11 cellular contexts compared by ENCODE assay signal in genomic region chr12:10021342-10021741, GRCh38. TPM values are rescaled to one million over a fixed set of nuclear protein-coding genes. Genes with fewer than 3 reads are reported as not detected.
"Had no signal": no experiment of that assay in that cellular context is flagged by ENCODE, and none has a peak within 500 bp of the region (broad histone marks: within the 10 kb centered on the region; RNA-seq: fewer than 3 reads in every experiment).

No MANE protein-coding gene starts in this region.

- H3K9ac ChIP-seq: GM23248 had no signal

- H3K27ac ChIP-seq: GM23248 had no signal

- H3K4me3 ChIP-seq: GM23248, HAP-1 had no signal

- H3K9me3 ChIP-seq: HAP-1 had no signal

- H3K36me3 ChIP-seq: HAP-1 had no signal

- H2AFZ ChIP-seq: GM23248 had no signal

- DNase-seq: GM23248, GOT3, H7, HFFc6, Kasumi-1, KG1 had no signal

- ATAC-seq: HCT116 had no signal

RNA-seq across cellular contexts. Expression of gene CLEC9A, which starts 9.1 kb away (rescaled TPM):
- total RNA-seq: GM23248, H4, H7, HFFc6, HT1080 had no signal
- polyA plus RNA-seq: GM23248, IgD-negative memory B cell had no signal

RNA-seq across cellular contexts. Expression of gene CLEC12B, which starts 10.9 kb away (rescaled TPM):
- total RNA-seq: GM23248, H4, H7 had no signal
- polyA plus RNA-seq: GM23248, IgD-negative memory B cell had no signal

RNA-seq across cellular contexts. Expression of gene CLEC1B, which starts 22.4 kb away (rescaled TPM):
- total RNA-seq: GM23248, H4, H7, HFFc6, HT1080 had no signal
- polyA plus RNA-seq: GM23248, IgD-negative memory B cell had no signal

RNA-seq across cellular contexts. Expression of gene CLEC12A, which starts 50.1 kb away (rescaled TPM):
- total RNA-seq: GM23248, H4, H7, HFFc6, HT1080 had no signal
- polyA plus RNA-seq: GM23248 had no signal
